2 cellular contexts compared by ENCODE assay signal in the genomic region with DNA sequence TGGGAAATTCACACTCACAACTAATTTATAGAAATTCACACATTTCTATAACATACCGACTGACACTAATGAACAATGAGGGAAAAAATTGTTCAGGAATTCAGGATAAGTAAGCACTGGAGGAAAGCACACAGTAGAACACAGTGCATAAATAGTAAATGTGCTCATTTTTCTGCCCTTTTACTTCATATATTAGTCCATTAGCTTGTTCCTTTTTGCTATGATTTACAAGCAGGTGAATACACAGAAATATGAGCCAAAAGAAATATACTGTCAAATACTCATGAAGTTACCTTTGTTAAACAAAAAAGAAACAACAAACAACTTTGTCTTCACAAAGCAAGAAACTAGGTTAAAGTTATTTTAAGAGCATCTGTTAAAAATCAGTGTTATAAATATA.
TF ChIP-seq lines count a peak whose summit lies in the region.

No MANE protein-coding gene starts in this region.

TF ChIP-seq in A549, 52 proteins besides CTCF, POLR2A, EP300 and RAD21 (continued from another document):
- no peak for TF ChIP-seq HOXA7 (CRISPR knock-in tag; IDR thresholded peaks at IDR 0.05)
- TF ChIP-seq SMC3 (IDR thresholded peaks at IDR 0.05), result no peak
- TF ChIP-seq, protein P1, sequence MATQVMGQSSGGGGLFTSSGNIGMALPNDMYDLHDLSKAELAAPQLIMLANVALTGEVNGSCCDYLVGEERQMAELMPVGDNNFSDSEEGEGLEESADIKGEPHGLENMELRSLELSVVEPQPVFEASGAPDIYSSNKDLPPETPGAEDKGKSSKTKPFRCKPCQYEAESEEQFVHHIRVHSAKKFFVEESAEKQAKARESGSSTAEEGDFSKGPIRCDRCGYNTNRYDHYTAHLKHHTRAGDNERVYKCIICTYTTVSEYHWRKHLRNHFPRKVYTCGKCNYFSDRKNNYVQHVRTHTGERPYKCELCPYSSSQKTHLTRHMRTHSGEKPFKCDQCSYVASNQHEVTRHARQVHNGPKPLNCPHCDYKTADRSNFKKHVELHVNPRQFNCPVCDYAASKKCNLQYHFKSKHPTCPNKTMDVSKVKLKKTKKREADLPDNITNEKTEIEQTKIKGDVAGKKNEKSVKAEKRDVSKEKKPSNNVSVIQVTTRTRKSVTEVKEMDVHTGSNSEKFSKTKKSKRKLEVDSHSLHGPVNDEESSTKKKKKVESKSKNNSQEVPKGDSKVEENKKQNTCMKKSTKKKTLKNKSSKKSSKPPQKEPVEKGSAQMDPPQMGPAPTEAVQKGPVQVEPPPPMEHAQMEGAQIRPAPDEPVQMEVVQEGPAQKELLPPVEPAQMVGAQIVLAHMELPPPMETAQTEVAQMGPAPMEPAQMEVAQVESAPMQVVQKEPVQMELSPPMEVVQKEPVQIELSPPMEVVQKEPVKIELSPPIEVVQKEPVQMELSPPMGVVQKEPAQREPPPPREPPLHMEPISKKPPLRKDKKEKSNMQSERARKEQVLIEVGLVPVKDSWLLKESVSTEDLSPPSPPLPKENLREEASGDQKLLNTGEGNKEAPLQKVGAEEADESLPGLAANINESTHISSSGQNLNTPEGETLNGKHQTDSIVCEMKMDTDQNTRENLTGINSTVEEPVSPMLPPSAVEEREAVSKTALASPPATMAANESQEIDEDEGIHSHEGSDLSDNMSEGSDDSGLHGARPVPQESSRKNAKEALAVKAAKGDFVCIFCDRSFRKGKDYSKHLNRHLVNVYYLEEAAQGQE (IDR thresholded peaks at IDR 0.05), result no peak
- TF ChIP-seq, protein P2, sequence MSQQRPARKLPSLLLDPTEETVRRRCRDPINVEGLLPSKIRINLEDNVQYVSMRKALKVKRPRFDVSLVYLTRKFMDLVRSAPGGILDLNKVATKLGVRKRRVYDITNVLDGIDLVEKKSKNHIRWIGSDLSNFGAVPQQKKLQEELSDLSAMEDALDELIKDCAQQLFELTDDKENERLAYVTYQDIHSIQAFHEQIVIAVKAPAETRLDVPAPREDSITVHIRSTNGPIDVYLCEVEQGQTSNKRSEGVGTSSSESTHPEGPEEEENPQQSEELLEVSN (IDR thresholded peaks at IDR 0.05; ENCODE audit: borderline replicate concordance, low read depth), result no peak
- TF ChIP-seq RFX5 (IDR thresholded peaks at IDR 0.05), result no peak
- no peak for TF ChIP-seq FOXS1 (CRISPR knock-in tag; IDR thresholded peaks at IDR 0.05)
- TF ChIP-seq EHF (CRISPR knock-in tag; IDR thresholded peaks at IDR 0.05), result no peak
- TF ChIP-seq JUNB (IDR thresholded peaks at IDR 0.05), result no peak
- no peak for TF ChIP-seq GATA3 (IDR thresholded peaks at IDR 0.05; ENCODE audit: borderline replicate concordance)
- TF ChIP-seq, protein P3, sequence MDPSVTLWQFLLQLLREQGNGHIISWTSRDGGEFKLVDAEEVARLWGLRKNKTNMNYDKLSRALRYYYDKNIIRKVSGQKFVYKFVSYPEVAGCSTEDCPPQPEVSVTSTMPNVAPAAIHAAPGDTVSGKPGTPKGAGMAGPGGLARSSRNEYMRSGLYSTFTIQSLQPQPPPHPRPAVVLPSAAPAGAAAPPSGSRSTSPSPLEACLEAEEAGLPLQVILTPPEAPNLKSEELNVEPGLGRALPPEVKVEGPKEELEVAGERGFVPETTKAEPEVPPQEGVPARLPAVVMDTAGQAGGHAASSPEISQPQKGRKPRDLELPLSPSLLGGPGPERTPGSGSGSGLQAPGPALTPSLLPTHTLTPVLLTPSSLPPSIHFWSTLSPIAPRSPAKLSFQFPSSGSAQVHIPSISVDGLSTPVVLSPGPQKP (IDR thresholded peaks at IDR 0.05; ENCODE audit: low read depth, low read length), result no peak
- TF ChIP-seq ZSCAN20 (CRISPR knock-in tag; IDR thresholded peaks at IDR 0.05), result no peak
- TF ChIP-seq, protein P4, sequence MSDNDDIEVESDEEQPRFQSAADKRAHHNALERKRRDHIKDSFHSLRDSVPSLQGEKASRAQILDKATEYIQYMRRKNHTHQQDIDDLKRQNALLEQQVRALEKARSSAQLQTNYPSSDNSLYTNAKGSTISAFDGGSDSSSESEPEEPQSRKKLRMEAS (IDR thresholded peaks at IDR 0.05), result no peak
- TF ChIP-seq ZC3H11A (IDR thresholded peaks at IDR 0.05), result no peak
- TF ChIP-seq USF2 (IDR thresholded peaks at IDR 0.05), result no peak
TF ChIP-seq in A549: peak in this region for 0.

TF ChIP-seq in GM12878, 131 proteins besides CTCF, POLR2A, EP300 and RAD21 (continued from another document):
- no peak for TF ChIP-seq CHD2 (IDR thresholded peaks at IDR 0.05; ENCODE audit: borderline replicate concordance, low read depth, low read length)
